ENCODE assay signal across 8 cellular contexts in genomic region chr14:93543766-93544165, GRCh38.
DNase-seq lines count a peak whose midpoint lies in the region; ATAC-seq, FAIRE-seq and TF ChIP-seq lines count a peak whose summit lies in the region.
"Had no signal": no experiment of that assay in that cellular context is flagged by ENCODE, and none has a peak within 500 bp of the region (broad histone marks: within the 10 kb centered on the region; RNA-seq: fewer than 3 reads in every experiment).

No MANE protein-coding gene starts in this region.

- CTCF ChIA-PET in CD4-positive, alpha-beta T cell (lab: Charles Lee) = interaction anchor here (1.6 kb wide), 1 partner anchor 12 kb away, joined by 4 read pairs; no protein-coding TSS in a partner anchor

- peak; percentile 88 for FAIRE-seq in G401.6 (lab: Jason Lieb, UNC)

- no peak overlapping the region for H3K4me3 ChIP-seq in astrocyte of the spinal cord (ENCODE audit: low read depth, low read length)
- H3K4me3 ChIP-seq: psoas muscle had no signal

- H3K27ac Mint-ChIP-seq in CD4-positive, alpha-beta T cell = no peak overlapping the region

- H3K9me3 Mint-ChIP-seq in CD4-positive, alpha-beta T cell = no peaks in the 10 kb centered on the region

- H3K27me3 Mint-ChIP-seq in CD4-positive, alpha-beta T cell = peaks cover 40% of the 10 kb centered on the region

- H3K27me3 ChIP-seq in CD4-positive, alpha-beta T cell (ENCODE audit: control insufficient read depth, insufficient read depth, low read length) = no peaks in the 10 kb centered on the region

- ATAC-seq in GM21717 (IDR thresholded peaks at IDR 0.05; ENCODE audit: unreplicated experiment) = no peak
- ATAC-seq in CD4-positive, alpha-beta T cell (ENCODE audit: poor library complexity) = no peak
- ATAC-seq: psoas muscle had no signal

- no peaks in the 10 kb centered on the region for H3K9me3 ChIP-seq in CD4-positive, alpha-beta T cell (ENCODE audit: control insufficient read depth, low read length)
- H3K9me3 ChIP-seq: psoas muscle had no signal

- H3K27ac ChIP-seq in CD4-positive, alpha-beta T cell (ENCODE audit: low read depth, low read length) = no peak overlapping the region
- H3K27ac ChIP-seq: psoas muscle had no signal

- DNase-seq in astrocyte of the spinal cord (ENCODE audit: low read depth, low spot score) (peak; percentile 23), medulla oblongata (ENCODE audit: extremely low spot score) (peak; percentile 50)
- no peak for DNase-seq in stimulated activated CD4-positive, alpha-beta T cell treated with anti-CD3 and anti-CD28 coated beads, Interleukin-1b, Interleukin-23, amount 100 ng/mL, for 48 hours
- DNase-seq in CD4-positive, alpha-beta T cell = no peak
- DNase-seq: psoas muscle had no signal

- H3K4me3 Mint-ChIP-seq in CD4-positive, alpha-beta T cell = no peak overlapping the region

- H3K4me1 Mint-ChIP-seq in CD4-positive, alpha-beta T cell (ENCODE audit: low read depth) = no peaks in the 10 kb centered on the region

- intact Hi-C loops in CD4-positive, alpha-beta T cell (cut with DNase I, micrococcal nuclease) = no loop called here

- in situ Hi-C loops in astrocyte of the spinal cord (cut with HindIII; ENCODE audit: low sequenced_read_pairs) = no loop called here

- peak; percentile 65 for TF ChIP-seq CTCF in LNCAP (IDR thresholded peaks at IDR 0.05)
- TF ChIP-seq CTCF in astrocyte of the spinal cord (IDR thresholded peaks at IDR 0.05; ENCODE audit: low read depth, low read length) = peak; percentile 37
- no peak for TF ChIP-seq CTCF in CD4-positive, alpha-beta T cell (IDR thresholded peaks at IDR 0.05)

- H3K36me3 Mint-ChIP-seq in CD4-positive, alpha-beta T cell (ENCODE audit: low read depth) = no peaks in the 10 kb centered on the region

- POLR2A ChIA-PET in CD4-positive, alpha-beta T cell (lab: Charles Lee) = no interaction called here

Comparison
In these comparisons a context has a peak if more than half of its experiments do, and no peak if none do; other contexts are left out.
1. DNase-seq: peak in astrocyte of the spinal cord (single experiment) and medulla oblongata (single experiment); none in stimulated activated CD4-positive, alpha-beta T cell treated with anti-CD3 and anti-CD28 coated beads, Interleukin-1b, Interleukin-23, amount 100 ng/mL, for 48 hours (single experiment) and CD4-positive, alpha-beta T cell (0 of 10).